ENCODE assay signal across 19 cellular contexts in the genomic region with DNA sequence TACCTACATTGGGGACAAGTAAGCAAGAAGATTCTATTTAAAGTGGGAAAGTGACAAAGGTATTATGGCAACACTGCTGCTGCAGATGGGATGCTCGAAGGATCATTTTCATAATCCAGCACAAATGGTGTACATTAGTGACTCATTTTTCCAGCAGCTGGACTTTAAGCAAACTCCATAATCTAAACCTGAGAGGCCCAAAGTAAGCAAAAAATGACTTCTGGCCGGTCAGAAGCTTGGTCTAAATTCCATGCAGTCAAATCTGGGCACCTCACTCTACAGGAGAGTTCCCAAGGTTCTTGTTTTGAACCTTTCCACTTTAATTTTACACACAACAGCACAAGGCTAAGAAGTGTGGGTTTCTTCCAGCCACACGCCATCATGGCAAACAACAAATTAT.
"Had no signal": no experiment of that assay in that cellular context is flagged by ENCODE, and none has a peak within 500 bp of the region (broad histone marks: within the 10 kb centered on the region; RNA-seq: fewer than 3 reads in every experiment).

No MANE protein-coding gene starts in this region.

- DNase-seq: activated CD4-positive, alpha-beta T cell treated with anti-CD3 and anti-CD28 coated beads, Interleukin-2, amount 10 ng/mL, durations not matched to agents 24 days and 14 days; activated CD4-positive, CD25-positive, alpha-beta regulatory T cell; activated CD8-positive, alpha-beta memory T cell treated with anti-CD3 and anti-CD28 coated beads, Interleukin-2, amount 50 U/mL, for 48 hours; activated gamma-delta T cell; activated T-cell treated with anti-CD3 and anti-CD28 coated beads, Interleukin-2, amount 50 U/mL, for 72 hours; central memory CD4-positive, alpha-beta T cell; effector CD8-positive, alpha-beta T cell; mesenchymal stem cell; occipital lobe; small intestine; stimulated activated CD4-positive, alpha-beta T cell treated with anti-CD3 and anti-CD28 coated beads, Interleukin-4, amount 100 ng/mL, for 4 hours; stimulated activated CD8-positive, alpha-beta memory T cell treated with anti-CD3 and anti-CD28 coated beads, Interleukin-4, amount 100 ng/mL, for 48 hours; stimulated activated naive CD4-positive, alpha-beta T cell treated with Interleukin-2 at 50 U/mL for 16 hours; substantia nigra; transverse colon had no signal

- H3K27ac ChIP-seq: coronary artery, right atrium auricular region, transverse colon, vagina had no signal

- ATAC-seq: activated naive CD4-positive, alpha-beta T cell treated with anti-CD3 and anti-CD28 coated beads, Interleukin-2, amount 50 U/mL, for 72 hours; activated T-cell treated with anti-CD3 and anti-CD28 coated beads, Interleukin-2, amount 50 U/mL, for 72 hours had no signal

- H3K9me3 ChIP-seq: right atrium auricular region, transverse colon, vagina had no signal

- H3K4me3 ChIP-seq: coronary artery, right atrium auricular region, transverse colon, vagina had no signal

- H3K27me3 ChIP-seq: right atrium auricular region, transverse colon, vagina had no signal

- H3K4me1 ChIP-seq: right atrium auricular region, transverse colon, vagina had no signal

- H3K36me3 ChIP-seq: right atrium auricular region, transverse colon, vagina had no signal
